In the genomic region with DNA sequence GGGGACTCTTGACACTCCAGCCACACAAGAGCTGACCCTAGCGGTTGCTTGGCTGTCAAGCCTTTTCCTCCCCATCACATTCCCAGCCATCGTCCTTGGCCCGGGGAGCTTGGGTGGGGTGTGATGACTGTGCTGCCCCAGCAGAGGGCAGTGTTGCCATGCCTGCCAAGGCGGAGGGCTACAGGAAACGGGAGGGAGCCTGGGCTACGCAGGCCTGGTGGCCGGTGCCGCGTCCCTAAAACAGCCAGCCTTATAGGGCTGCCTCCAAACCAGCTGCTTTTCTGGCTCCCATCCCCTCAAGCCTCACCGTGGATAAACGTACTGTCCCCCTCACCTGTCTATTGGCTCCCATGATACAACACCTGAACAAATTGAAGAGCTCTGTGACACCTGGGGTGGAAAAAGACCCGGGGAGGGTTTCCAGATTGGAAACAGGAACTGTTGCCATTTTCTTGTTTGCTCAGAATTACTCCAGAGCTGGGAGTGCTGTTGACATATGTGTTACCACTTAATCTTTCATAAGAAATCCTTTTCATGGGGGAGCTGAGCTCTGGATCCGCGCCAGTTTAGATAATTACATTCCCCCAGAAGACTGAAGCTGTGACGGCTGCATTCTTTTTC, we compare ENCODE assay signal across 8 cellular contexts.
DNase-seq lines count a peak whose midpoint lies in the region; ATAC-seq and TF ChIP-seq lines count a peak whose summit lies in the region.

No MANE protein-coding gene starts in this region.

- peak; percentile 87 for ATAC-seq in GM19468 (IDR thresholded peaks at IDR 0.05; ENCODE audit: extremely low read depth, unreplicated experiment)
- ATAC-seq in HG03558 (IDR thresholded peaks at IDR 0.05; ENCODE audit: extremely low read depth, unreplicated experiment) = peak; percentile 92
- peak; percentile 90 for ATAC-seq in omental fat pad (ENCODE audit: low FRiP score)

- TF ChIP-seq CTCF in omental fat pad (IDR thresholded peaks at IDR 0.05) = no peak

- peak; percentile 84 for DNase-seq in DMS53 treated with DMSO at 0.1 percent for 48 hours (lab: John Stamatoyannopoulos, UW; ENCODE audit: unreplicated experiment)
- DNase-seq in NCI-H526 (lab: John Stamatoyannopoulos, UW) = peak; percentile 30 to 85
- DNase-seq in activated CD8-positive, alpha-beta memory T cell treated with anti-CD3 and anti-CD28 coated beads, Interleukin-2, amount 50 U/mL, for 48 hours = peak; percentile 76
- peak; percentile 10 for DNase-seq in glomerular endothelial cell (ENCODE audit: extremely low read depth, low read depth, low spot score)
- no peak for DNase-seq in omental fat pad (ENCODE audit: low spot score)
- DNase-seq in T1000 (lab: John Stamatoyannopoulos, UW) = no peak

Comparison
In these comparisons a context has a peak if more than half of its experiments do, and no peak if none do; other contexts are left out.
1. DNase-seq: peak in DMS53 treated with DMSO at 0.1 percent for 48 hours (single experiment), NCI-H526 (2 of 2), activated CD8-positive, alpha-beta memory T cell treated with anti-CD3 and anti-CD28 coated beads, Interleukin-2, amount 50 U/mL, for 48 hours (single experiment) and glomerular endothelial cell (single experiment); none in omental fat pad (single experiment) and T1000 (single experiment).
2. Peak in every context shown above with its lines, with median percentiles within 50 percentile points of each other: ATAC-seq.